ENCODE assay signal across 1 cellular context in genomic region chr4:145888393-145888792, GRCh38.
TF ChIP-seq lines count a peak whose summit lies in the region.

No MANE protein-coding gene starts in this region.

TF ChIP-seq in HepG2, 621 proteins besides CTCF, POLR2A, EP300 and RAD21 (continued from another document):
- TF ChIP-seq ZNF713 (CRISPR knock-in tag; IDR thresholded peaks at IDR 0.05): no peak
- no peak for TF ChIP-seq RFX5 (IDR thresholded peaks at IDR 0.05; ENCODE audit: low read depth, low read length)
- TF ChIP-seq SMAD1 (CRISPR knock-in tag; IDR thresholded peaks at IDR 0.05; ENCODE audit: borderline replicate concordance, low read depth): no peak
- no peak for TF ChIP-seq HES4 (CRISPR knock-in tag; IDR thresholded peaks at IDR 0.05; ENCODE audit: borderline replicate concordance)
- no peak for TF ChIP-seq ZNF329 (CRISPR knock-in tag; IDR thresholded peaks at IDR 0.05; ENCODE audit: low read depth)
- no peak for TF ChIP-seq HCFC1 (IDR thresholded peaks at IDR 0.05; ENCODE audit: low read depth, low read length)
- TF ChIP-seq POLR2G (IDR thresholded peaks at IDR 0.05; ENCODE audit: low read depth, low read length): no peak
- TF ChIP-seq ZNF441 (CRISPR knock-in tag; IDR thresholded peaks at IDR 0.05; ENCODE audit: borderline replicate concordance): no peak
- no peak for TF ChIP-seq ZKSCAN1 (IDR thresholded peaks at IDR 0.05; ENCODE audit: low read length)
- no peak for TF ChIP-seq ELF1 (CRISPR knock-in tag; IDR thresholded peaks at IDR 0.05)
- no peak for TF ChIP-seq MXD3 (CRISPR knock-in tag; IDR thresholded peaks at IDR 0.05)
- no peak for TF ChIP-seq BATF2 (CRISPR knock-in tag; IDR thresholded peaks at IDR 0.05)
- no peak for TF ChIP-seq RBAK (CRISPR knock-in tag; IDR thresholded peaks at IDR 0.05)
- no peak for TF ChIP-seq NFRKB (IDR thresholded peaks at IDR 0.05)
- no peak for TF ChIP-seq MTA1 (CRISPR knock-in tag; IDR thresholded peaks at IDR 0.05; ENCODE audit: borderline replicate concordance)
- TF ChIP-seq MLLT10 (CRISPR knock-in tag; IDR thresholded peaks at IDR 0.05): no peak
- no peak for TF ChIP-seq PAX8 (CRISPR knock-in tag; IDR thresholded peaks at IDR 0.05; ENCODE audit: borderline replicate concordance)
- TF ChIP-seq SRF (IDR thresholded peaks at IDR 0.05; ENCODE audit: low read depth, low read length): no peak
- TF ChIP-seq ZNF17 (CRISPR knock-in tag; IDR thresholded peaks at IDR 0.05): no peak
